Comparison of ENCODE assay signal across 8 cellular contexts in genomic region chr11:93784152-93784934, GRCh38. TPM values are rescaled to one million over a fixed set of nuclear protein-coding genes. Genes with fewer than 3 reads are reported as not detected.
DNase-seq lines count a peak whose midpoint lies in the region; ATAC-seq, FAIRE-seq and TF ChIP-seq lines count a peak whose summit lies in the region.

Gene MED17 (plus strand): TSS chr11:93784282. CDS start chr11:93784514, 232 bp downstream.

- peak; percentile 95 for DNase-seq in NCI-H128 (lab: John Stamatoyannopoulos, UW; ENCODE audit: unreplicated experiment)
- peak; percentile 99 to 100 for DNase-seq in SW 1271 (lab: John Stamatoyannopoulos, UW)
- peak; percentile 81 for DNase-seq in activated naive CD8-positive, alpha-beta T cell treated with anti-CD3 and anti-CD28 coated beads, Interleukin-2, amount 50 U/mL, for 16 hours (ENCODE audit: low read depth, low spot score)
- peak; percentile 94 for DNase-seq in Right ventricle myocardium superior
- DNase-seq in pancreas, result peak; percentile 88 to 94 (median 90)
- peak; percentile 93 to 95 for DNase-seq in tibial artery

- 0% methylated on average over 65 to 72 of the region's 72 CpGs for WGBS in pancreas, 2 donors

- no peak for FAIRE-seq in pancreas (lab: Jason Lieb, UNC)

- intact Hi-C loops in Right ventricle myocardium superior (cut with DNase I), result loop anchor here (5.0 kb wide), 1 partner anchor 42 kb away; the partner anchor contains the start of genes C11orf54 and TAF1D
- intact Hi-C loops in pancreas (cut with DNase I), result no loop called here
- intact Hi-C loops in tibial artery (cut with DNase I; ENCODE audit: low total_unique reads), result loop anchor here (2.0 kb wide), 1 partner anchor 42 kb away; no protein-coding TSS in a partner anchor

- H3K27ac ChIP-seq in pancreas, result peak within 1 kb of the TSS; percentile 68 to 91 (median 82)
- H3K27ac ChIP-seq in tibial artery, result peak within 1 kb of the TSS; percentile 89 to 95

- H3K27me3 ChIP-seq in pancreas (no peaks in the 10 kb centered on the region), tibial artery (no peaks in the 10 kb centered on the region)

- H3K4me1 ChIP-seq in pancreas (peaks cover 0 to 22% (median 21%) of the 10 kb centered on the region in 3 donors), tibial artery (peaks cover 0 to 37% (median 25%) of the 10 kb centered on the region in 4 donors)

- TF ChIP-seq CTCF in GM12873 (IDR thresholded peaks at IDR 0.05; ENCODE audit: insufficient read depth, low read depth, low read length, missing control alignments) (peak; percentile 62), pancreas (IDR thresholded peaks at IDR 0.05) (peak in 3 of 4 donors; percentile 12 to 44 (median 24)), tibial artery (IDR thresholded peaks at IDR 0.05) (peak; percentile 41 to 44)

- H3K4me3 ChIP-seq in pancreas (peak within 1 kb of the TSS; percentile 72 to 92 (median 83)), tibial artery (peak within 1 kb of the TSS; percentile 91 to 92)

- peak; percentile 97 for ATAC-seq in HG02759 (IDR thresholded peaks at IDR 0.05; ENCODE audit: unreplicated experiment)
- ATAC-seq in Right ventricle myocardium superior (ENCODE audit: poor library complexity), result peak; percentile 100
- ATAC-seq in pancreas, result peak; percentile 99 to 100 (median 99)

- H3K9me3 ChIP-seq in pancreas, result no peaks in the 10 kb centered on the region
- no peaks in the 10 kb centered on the region for H3K9me3 ChIP-seq in tibial artery

- H3K36me3 ChIP-seq in pancreas (peaks cover 0 to 5% (median 0%) of the 10 kb centered on the region in 3 donors), tibial artery (peaks cover 2 to 11% (median 8%) of the 10 kb centered on the region in 3 donors)

RNA-seq across cellular contexts. Expression of gene MED17, which starts in this region (rescaled TPM):
- total RNA-seq in Right ventricle myocardium superior (15.3 TPM), pancreas (10 to 100 TPM in 5 of 6 donors, 1 to 10 TPM in 1; 8.7 to 17.8 (median 11.6) TPM)
- 10 to 100 TPM in 1 of 2 donors, 1 to 10 TPM in 1; 6.6 to 10.1 TPM for polyA plus RNA-seq in pancreas

Comparison
In these comparisons a context has a peak if more than half of its experiments do, and no peak if none do; other contexts are left out.
1. Peak in every context shown above with its lines: DNase-seq, ATAC-seq, H3K4me3 ChIP-seq and H3K27ac ChIP-seq.
2. intact Hi-C loops: an anchor here in Right ventricle myocardium superior (5.0 kb wide) and tibial artery (2.0 kb wide); none called in pancreas.